In the genomic region with DNA sequence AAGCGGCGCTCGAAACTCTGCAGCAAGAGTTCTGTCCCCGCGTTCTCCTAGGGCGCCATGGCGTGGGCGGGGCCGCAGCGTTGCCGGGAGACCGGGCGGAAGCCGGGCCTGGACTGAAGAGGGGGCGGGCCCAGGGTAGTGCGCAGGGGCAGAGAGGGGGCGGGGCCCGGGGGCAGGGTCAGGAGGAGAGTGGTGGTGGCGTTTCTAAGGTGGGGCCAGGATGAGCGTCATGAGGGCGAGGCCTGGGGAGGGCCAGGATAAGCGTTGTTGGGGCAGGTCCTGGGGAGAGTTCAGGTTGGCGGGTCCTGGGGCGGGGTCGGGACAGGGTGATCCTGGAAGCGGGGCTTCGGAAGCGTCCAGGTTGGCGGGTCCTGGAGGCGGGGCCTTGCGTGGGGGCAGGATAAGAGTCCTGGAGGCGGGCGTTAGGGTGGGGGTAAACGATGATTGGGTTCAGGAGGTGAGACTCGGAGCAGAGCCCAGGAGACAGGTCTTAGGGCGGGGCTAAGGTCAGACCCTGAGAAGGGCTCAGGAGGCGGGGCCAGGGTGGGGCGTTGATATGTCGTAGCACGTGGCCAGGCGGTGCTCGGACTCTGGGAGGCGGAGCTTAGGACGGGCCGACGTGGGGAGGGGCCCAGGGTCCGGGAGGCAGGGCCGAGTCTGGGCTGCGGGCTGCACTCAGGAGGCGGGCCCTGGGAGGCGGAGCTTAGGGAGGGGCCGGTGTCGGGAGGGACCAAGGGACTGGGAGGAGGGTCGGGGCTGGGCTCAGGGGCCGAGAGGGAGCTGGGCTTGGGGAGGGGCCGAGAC, we compare ENCODE assay signal across 8 cellular contexts.
A peak's percentile ranks its signal among the peaks of the same experiment; 100 is the strongest.
DNase-seq lines count a peak whose midpoint lies in the region; ATAC-seq, FAIRE-seq and TF ChIP-seq lines count a peak whose summit lies in the region.
"Not testable (repeated sequence)": the region's sequence is repeated elsewhere in the genome, so short reads cannot be mapped to it uniquely, and the experiment has no call there.

No MANE protein-coding gene starts in this region.

- not testable (repeated sequence) for H4K5ac ChIP-seq in H1 (ENCODE audit: insufficient read length, low read depth, low read length); mesendoderm (ENCODE audit: low read length)

- peak; percentile 96 for ATAC-seq in GM21367 (IDR thresholded peaks at IDR 0.05; ENCODE audit: unreplicated experiment)

- not testable (repeated sequence) for H4K20me1 ChIP-seq in H1 (replicated peaks in 1 of 2; ENCODE audit: control insufficient read depth in 1 of 2, insufficient read depth in 2 of 2, low read length in 2 of 2)

- not testable (repeated sequence) for H3K79me2 ChIP-seq in H1 (ENCODE audit: control insufficient read depth in 1 of 2, insufficient read depth in 2 of 2, low read length in 2 of 2); mesendoderm (ENCODE audit: control insufficient read depth, insufficient read depth, low read length)

- TF ChIP-seq CTCF in H1 (IDR thresholded peaks at IDR 0.05; ENCODE audit: control extremely low read depth in 1 of 3, insufficient read depth in 1 of 3, low read depth in 1 of 3, low read length in 3 of 3): not testable (repeated sequence)

- not testable (repeated sequence) for TF ChIP-seq RAD21 in H1 (IDR thresholded peaks at IDR 0.05 in 1 of 2, conservative IDR thresholded peaks at IDR 0.05 in 1 of 2; ENCODE audit: low read depth in 2 of 2, low read length in 2 of 2)

- H3K56ac ChIP-seq in H1 (replicated peaks; ENCODE audit: insufficient read length, low read depth, low read length): not testable (repeated sequence)
- H3K56ac ChIP-seq in mesendoderm (ENCODE audit: low read length): peak overlapping the region; percentile 83

- not testable (repeated sequence) for H4K8ac ChIP-seq in H1 (ENCODE audit: extremely low read depth, insufficient read depth, low read length); mesendoderm (ENCODE audit: low read depth, low read length)

- H3K4me3 ChIP-seq in H1 (ENCODE audit: extremely low read depth in 1 of 4, insufficient read depth in 2 of 4, low read depth in 3 of 4, low read length in 4 of 4) (peak overlapping the region; percentile 49 to 81 (median 60); a peak in 7 of 8 replicates), mesendoderm (ENCODE audit: low read length) (peak overlapping the region; percentile 38)

- DNase-seq in COLO668 (lab: John Stamatoyannopoulos, UW; ENCODE audit: unreplicated experiment) (peak; percentile 98), HT1080 (ENCODE audit: low read depth) (peak; percentile 97), NOMO-1 (lab: John Stamatoyannopoulos, UW; ENCODE audit: unreplicated experiment in 2 of 2) (peak; percentile 95 to 98), H1 (ENCODE audit: low read depth in 1 of 2, low spot score in 2 of 2) (peak; percentile 98), mesendoderm (peak; percentile 100)
- peak; percentile 95 for DNase-seq in activated CD8-positive, alpha-beta memory T cell treated with anti-CD3 and anti-CD28 coated beads, Interleukin-2, amount 50 U/mL, for 1 hour (ENCODE audit: extremely low read depth)
- peak; percentile 98 for DNase-seq in stimulated activated CD8-positive, alpha-beta memory T cell treated with anti-CD3 and anti-CD28 coated beads, Interleukin-15, amount 100 ng/mL, for 1 hour (ENCODE audit: low read depth)

- not testable (repeated sequence) for H3K23ac ChIP-seq in H1 (ENCODE audit: insufficient read length); mesendoderm (ENCODE audit: low read length)

- not testable (repeated sequence) for H2BK12ac ChIP-seq in H1 (ENCODE audit: low read depth, low read length)

- not testable (repeated sequence) for H3K79me1 ChIP-seq in H1 (ENCODE audit: low read depth, low read length); mesendoderm (ENCODE audit: low read length)

- H2BK5ac ChIP-seq in H1 (ENCODE audit: low read depth, low read length); mesendoderm (ENCODE audit: low read length): not testable (repeated sequence)

- TF ChIP-seq EP300 in H1 (IDR thresholded peaks at IDR 0.05; ENCODE audit: borderline replicate concordance in 1 of 2, low read depth in 2 of 2, low read length in 2 of 2): not testable (repeated sequence)

- POLR2A ChIA-PET in H1 (lab: Charles Lee; ENCODE audit: partially characterized antibody): interaction anchor here (0.6 to 1.2 kb wide), 3 partner anchors 9 to 17 kb away, joined by 3 read pairs; no protein-coding TSS in a partner anchor

- H3K14ac ChIP-seq in H1 (ENCODE audit: insufficient read length): not testable (repeated sequence)

- not testable (repeated sequence) for H3K4me1 ChIP-seq in H1 (replicated peaks in 1 of 4; ENCODE audit: control insufficient read depth in 3 of 4, insufficient read depth in 4 of 4, low read length in 3 of 4); mesendoderm (ENCODE audit: control insufficient read depth, low read depth, low read length)

- H3K4me2 ChIP-seq in H1 (ENCODE audit: insufficient read depth in 1 of 2, low read depth in 2 of 2, low read length in 2 of 2): peak overlapping the region; percentile 73 to 84; a peak in 3 of 4 replicates
- H3K4me2 ChIP-seq in mesendoderm (ENCODE audit: low read length): not testable (repeated sequence)

- H3K9ac ChIP-seq in H1 (replicated peaks in 1 of 4; ENCODE audit: extremely low read depth in 1 of 4, low read depth in 3 of 4, low read length in 3 of 4) (peak overlapping the region in 2 of 4 experiments; percentile 54 to 67; a peak in 2 of 7 replicates), mesendoderm (ENCODE audit: low read length) (peak overlapping the region; percentile 74)

- not testable (repeated sequence) for H2BK20ac ChIP-seq in H1 (ENCODE audit: low read length)

- H3K27me3 ChIP-seq in H1 (replicated peaks in 1 of 4; ENCODE audit: control insufficient read depth in 3 of 4, extremely low read depth in 1 of 4, insufficient read depth in 3 of 4, low read length in 3 of 4); mesendoderm (ENCODE audit: insufficient read depth, low read length, poor library complexity): not testable (repeated sequence)

- not testable (repeated sequence) for TF ChIP-seq POLR2A in H1 (IDR thresholded peaks at IDR 0.05; ENCODE audit: control extremely low read depth in 1 of 2, low read depth in 2 of 2, low read length in 2 of 2)

- FAIRE-seq in H1 (lab: Jason Lieb, UNC): not testable (repeated sequence)

- H3K9me3 ChIP-seq in H1 (ENCODE audit: insufficient read depth in 2 of 2, low read depth in 1 of 2, low read length in 1 of 2): not testable (repeated sequence)

- not testable (repeated sequence) for H2BK15ac ChIP-seq in H1 (ENCODE audit: low read length); mesendoderm (replicated peaks; ENCODE audit: low read depth)

- not testable (repeated sequence) for H3K23me2 ChIP-seq in H1 (ENCODE audit: low read depth, low read length)

- not testable (repeated sequence) for H2BK120ac ChIP-seq in H1 (replicated peaks; ENCODE audit: low read depth, low read length); mesendoderm (ENCODE audit: low read depth, low read length)

- H3K36me3 ChIP-seq in H1 (ENCODE audit: control insufficient read depth in 2 of 4, insufficient read depth in 4 of 4, low read length in 3 of 4); mesendoderm (ENCODE audit: control insufficient read depth, insufficient read depth, low read length): not testable (repeated sequence)

- not testable (repeated sequence) for H4K91ac ChIP-seq in H1 (replicated peaks; ENCODE audit: insufficient read length, low read length)

- H3K27ac ChIP-seq in H1 (ENCODE audit: low read depth, low read length): not testable (repeated sequence)
- H3K27ac ChIP-seq in mesendoderm (ENCODE audit: low read depth, low read length): peak overlapping the region; percentile 22

- H3K4ac ChIP-seq in H1 (replicated peaks; ENCODE audit: insufficient read length, low read depth, low read length); mesendoderm (ENCODE audit: low read depth, low read length): not testable (repeated sequence)

- 2% methylated on average over 21 of the region's 56 CpGs; no CpG with 5 or more reads in 1 of the 2 experiments for WGBS in H1 (ENCODE audit: extremely low coverage in 1 of 2, insufficient coverage in 1 of 2, insufficient read length in 1 of 2, insufficient replicate concordance in 2 of 2, low coverage in 1 of 2, low lambda C conversion rate in 2 of 2, missing lambda C conversion rate in 1 of 2), 2 experiments
- WGBS in mesendoderm (ENCODE audit: extremely low coverage, insufficient coverage, low lambda C conversion rate): no CpG with 5 or more reads among the region's 56 CpGs

- H2AFZ ChIP-seq in H1 (ENCODE audit: low read length): not testable (repeated sequence)

- not testable (repeated sequence) for H2AK5ac ChIP-seq in H1 (ENCODE audit: low read depth, low read length); mesendoderm (ENCODE audit: low read length)

- H3K18ac ChIP-seq in H1 (ENCODE audit: extremely low read depth, low read length); mesendoderm (ENCODE audit: low read length): not testable (repeated sequence)

- CTCF ChIA-PET in H1 (lab: Charles Lee; ENCODE audit: partially characterized antibody): interaction anchor here (0.8 to 1.0 kb wide), 2 partner anchors 74 to 146 kb away, joined by 3 read pairs; no protein-coding TSS in a partner anchor

TF ChIP-seq in H1, 55 proteins besides CTCF, POLR2A, EP300 and RAD21 (continues in another document):
- TF ChIP-seq, protein P1, sequence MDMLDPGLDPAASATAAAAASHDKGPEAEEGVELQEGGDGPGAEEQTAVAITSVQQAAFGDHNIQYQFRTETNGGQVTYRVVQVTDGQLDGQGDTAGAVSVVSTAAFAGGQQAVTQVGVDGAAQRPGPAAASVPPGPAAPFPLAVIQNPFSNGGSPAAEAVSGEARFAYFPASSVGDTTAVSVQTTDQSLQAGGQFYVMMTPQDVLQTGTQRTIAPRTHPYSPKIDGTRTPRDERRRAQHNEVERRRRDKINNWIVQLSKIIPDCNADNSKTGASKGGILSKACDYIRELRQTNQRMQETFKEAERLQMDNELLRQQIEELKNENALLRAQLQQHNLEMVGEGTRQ (IDR thresholded peaks at IDR 0.05; ENCODE audit: low read length): peak; percentile 35; the same call in 1 of the 2 replicates
- TF ChIP-seq YY1 (IDR thresholded peaks at IDR 0.05; ENCODE audit: low read depth, low read length) (peak; percentile 62; the same call in 1 of the 2 replicates), TBP (IDR thresholded peaks at IDR 0.05; ENCODE audit: low read depth, low read length) (peak; percentile 40; the same call in 1 of the 2 replicates), SIN3A (conservative IDR thresholded peaks at IDR 0.05 in 1 of 2, IDR thresholded peaks at IDR 0.05 in 1 of 2; ENCODE audit: low read depth in 1 of 2, low read length in 2 of 2) (peak; percentile 18 to 51; a peak in 1 of 4 replicates), EGR1 (IDR thresholded peaks at IDR 0.05; ENCODE audit: borderline replicate concordance, low read depth, low read length) (peak; percentile 79), TAF1 (IDR thresholded peaks at IDR 0.05; ENCODE audit: low read depth, low read length) (peak; percentile 59)
